8 cellular contexts compared by ENCODE assay signal in genomic region chr10:32139223-32140073, GRCh38.
A peak's percentile ranks its signal among the peaks of the same experiment; 100 is the strongest.
DNase-seq lines count a peak whose midpoint lies in the region; ATAC-seq and TF ChIP-seq lines count a peak whose summit lies in the region.

No MANE protein-coding gene starts in this region.

- H3K36me3 ChIP-seq in IMR-90 (ENCODE audit: control insufficient read depth, insufficient read depth, low read length): no peaks in the 10 kb centered on the region
- no peaks in the 10 kb centered on the region for H3K36me3 ChIP-seq in effector memory CD4-positive, alpha-beta T cell (ENCODE audit: control insufficient read depth, insufficient read depth, low read length)

- peak overlapping the region; percentile 30 for H3K56ac ChIP-seq in IMR-90 (ENCODE audit: extremely low read depth, insufficient read depth, low read length)

- POLR2A ChIA-PET in IMR-90 (lab: Charles Lee; ENCODE audit: unreplicated experiment): interaction anchor here (0.6 to 0.7 kb wide), 2 partner anchors 34 to 225 kb away, joined by 3 to 4 read pairs; no protein-coding TSS in a partner anchor
- POLR2A ChIA-PET in activated CD4-positive, alpha-beta memory T cell treated with anti-CD3 and anti-CD28 coated beads, Interleukin-2, amount 10 ng/mL, durations not matched to agents 7 days and 5 days (lab: Charles Lee): interaction anchor here (0.9 to 1.6 kb wide), 2 partner anchors 11 to 65 kb away, joined by 3 read pairs; no protein-coding TSS in a partner anchor

- H3K27me3 ChIP-seq in IMR-90 (ENCODE audit: control insufficient read depth, insufficient read depth, low read length): no peaks in the 10 kb centered on the region
- no peaks in the 10 kb centered on the region for H3K27me3 ChIP-seq in effector memory CD4-positive, alpha-beta T cell (replicated peaks; ENCODE audit: control insufficient read depth, insufficient read depth, low read length, poor library complexity, severe bottlenecking)

- peak overlapping the region; percentile 85 for H3K4ac ChIP-seq in IMR-90 (ENCODE audit: low read depth, low read length)

- H4K20me1 ChIP-seq in IMR-90 (ENCODE audit: insufficient read depth, low read length): no peaks in the 10 kb centered on the region

- no peaks in the 10 kb centered on the region for H3K36me3 Mint-ChIP-seq in activated CD4-positive, alpha-beta memory T cell treated with anti-CD3 and anti-CD28 coated beads, Interleukin-2, amount 10 ng/mL, durations not matched to agents 7 days and 5 days (ENCODE audit: low read depth)

- H4K91ac ChIP-seq in IMR-90 (ENCODE audit: insufficient read depth, low read depth, low read length): peak overlapping the region; percentile 89

- intact Hi-C loops in IMR-90 (cut with micrococcal nuclease): no loop called here
- intact Hi-C loops in left cardiac atrium (cut with DNase I): no loop called here

- H2BK5ac ChIP-seq in IMR-90 (ENCODE audit: low read depth, low read length, poor library complexity, severe bottlenecking): peak overlapping the region; percentile 67

- H3K27me3 Mint-ChIP-seq in activated CD4-positive, alpha-beta memory T cell treated with anti-CD3 and anti-CD28 coated beads, Interleukin-2, amount 10 ng/mL, durations not matched to agents 7 days and 5 days: peaks cover 10% of the 10 kb centered on the region

- peak overlapping the region; percentile 44 for H3K27ac ChIP-seq in IMR-90 (ENCODE audit: insufficient read depth, low read length)
- no peak overlapping the region for H3K27ac ChIP-seq in effector memory CD4-positive, alpha-beta T cell (ENCODE audit: insufficient read depth, low read length, poor library complexity, severe bottlenecking)

- H3K9me3 ChIP-seq in IMR-90 (ENCODE audit: control insufficient read depth, insufficient read depth, low read length): no peaks in the 10 kb centered on the region
- H3K9me3 ChIP-seq in effector memory CD4-positive, alpha-beta T cell (ENCODE audit: control insufficient read depth, low read length): no peaks in the 10 kb centered on the region

- WGBS in IMR-90 (ENCODE audit: extremely low coverage in 2 of 2, insufficient read length in 1 of 2), 2 experiments: 7% methylated on average over 2 of the region's 12 CpGs; no CpG with 5 or more reads in 1 of the 2 experiments

- peaks cover 9% of the 10 kb centered on the region for H3K4me1 Mint-ChIP-seq in activated CD4-positive, alpha-beta memory T cell treated with anti-CD3 and anti-CD28 coated beads, Interleukin-2, amount 10 ng/mL, durations not matched to agents 7 days and 5 days

- TF ChIP-seq CTCF in IMR-90 (conservative IDR thresholded peaks at IDR 0.05; ENCODE audit: low read depth, low read length): peak; percentile 24; the same call in 1 of the 2 replicates

- H2BK20ac ChIP-seq in IMR-90 (ENCODE audit: low read depth, low read length): peak overlapping the region; percentile 90

- H3K79me1 ChIP-seq in IMR-90 (ENCODE audit: low read depth in 1 of 2, low read length in 2 of 2): no peaks in the 10 kb centered on the region

- no peak overlapping the region for H3K4me3 ChIP-seq in IMR-90 (ENCODE audit: insufficient read depth, low read depth, low read length)
- no peak overlapping the region for H3K4me3 ChIP-seq in effector memory CD4-positive, alpha-beta T cell (ENCODE audit: insufficient read depth, low read depth, low read length, poor library complexity, severe bottlenecking)

- ATAC-seq in IMR-90 (ENCODE audit: low read depth) (peak; percentile 99), left cardiac atrium (peak; percentile 96 to 98), GM18511 (IDR thresholded peaks at IDR 0.05; ENCODE audit: unreplicated experiment) (no peak)

- dilution Hi-C loops in IMR-90 (cut with HindIII; ENCODE audit: low sequenced_read_pairs, unreplicated experiment): no loop called here

- TF ChIP-seq RAD21 in IMR-90 (IDR thresholded peaks at IDR 0.05; ENCODE audit: low read length): peak; percentile 38

- peak overlapping the region; percentile 92 for H2BK120ac ChIP-seq in IMR-90 (ENCODE audit: low read depth, low read length)

- no TSS peak for BruUV-seq in IMR-90 (replicated peaks; lab: Mats Ljungman, UMichigan)

- H3K4me1 ChIP-seq in IMR-90 (ENCODE audit: control insufficient read depth, insufficient read depth, low read length): peaks cover 5% of the 10 kb centered on the region
- H3K4me1 ChIP-seq in effector memory CD4-positive, alpha-beta T cell (ENCODE audit: control insufficient read depth, insufficient read depth, low read length, poor library complexity, severe bottlenecking): no peaks in the 10 kb centered on the region

- CTCF ChIA-PET in IMR-90 (lab: Yijun Ruan, JAX): interaction anchor here (0.6 to 1.2 kb wide), 3 partner anchors 11 to 81 kb away, joined by 3 to 7 read pairs (median 4); no protein-coding TSS in a partner anchor
- CTCF ChIA-PET in activated CD4-positive, alpha-beta memory T cell treated with anti-CD3 and anti-CD28 coated beads, Interleukin-2, amount 10 ng/mL, durations not matched to agents 7 days and 5 days (lab: Charles Lee): interaction anchor here (2.4 kb wide), 1 partner anchor 30 kb away, joined by 7 read pairs; no protein-coding TSS in a partner anchor

- peak overlapping the region; percentile 56; the same call in 1 of the 3 replicates for H2BK15ac ChIP-seq in IMR-90 (ENCODE audit: low read depth, low read length)

- H3K14ac ChIP-seq in IMR-90 (replicated peaks; ENCODE audit: low read depth, low read length): peak overlapping the region; percentile 70

- H3K18ac ChIP-seq in IMR-90 (ENCODE audit: low read depth, low read length): peak overlapping the region; percentile 10; the same call in 1 of the 2 replicates

- H2AFZ ChIP-seq in IMR-90 (replicated peaks; ENCODE audit: low read length, poor library complexity): peak overlapping the region; percentile 88

- H4K5ac ChIP-seq in IMR-90 (ENCODE audit: low read depth, low read length): no peak overlapping the region; the same call in 1 of the 2 replicates

- peak; percentile 51 for DNase-seq in COLO668 (lab: John Stamatoyannopoulos, UW; ENCODE audit: unreplicated experiment)
- DNase-seq in IMR-90: peak; percentile 94
- DNase-seq in activated CD4-positive, alpha-beta memory T cell treated with anti-CD3 and anti-CD28 coated beads, Interleukin-2, amount 10 ng/mL, durations not matched to agents 7 days and 5 days: peak; percentile 56
- peak; percentile 90 for DNase-seq in left cardiac atrium
- peak; percentile 85 for DNase-seq in pulmonary artery endothelial cell (ENCODE audit: low read depth, low spot score)
- no peak for DNase-seq in stimulated activated CD4-positive, alpha-beta T cell treated with anti-CD3 and anti-CD28 coated beads, Interleukin-4, amount 100 ng/mL, for 4 hours
- no peak for DNase-seq in effector memory CD4-positive, alpha-beta T cell

- H3K9me1 ChIP-seq in IMR-90 (ENCODE audit: insufficient read depth, low read length): peaks cover 5% of the 10 kb centered on the region; the same call in 1 of the 2 replicates

- H4K8ac ChIP-seq in IMR-90 (ENCODE audit: low read depth in 2 of 2, low read length in 2 of 2): peak overlapping the region; percentile 6 to 90; a peak in 3 of 4 replicates

- peak overlapping the region; percentile 15; the same call in 1 of the 2 replicates for H3K4me2 ChIP-seq in IMR-90 (ENCODE audit: low read depth, low read length)

- H2AK9ac ChIP-seq in IMR-90 (replicated peaks; ENCODE audit: low read depth, low read length, poor library complexity): peak overlapping the region; percentile 62

- no peak overlapping the region for H3K9ac ChIP-seq in IMR-90 (ENCODE audit: low read depth, low read length)

- no peak for TF ChIP-seq POLR2A in IMR-90 (IDR thresholded peaks at IDR 0.05; ENCODE audit: low read depth, low read length)

- in situ Hi-C loops in IMR-90 (cut with MboI; ENCODE audit: low sequenced_read_pairs): no loop called here

- H3K23ac ChIP-seq in IMR-90 (ENCODE audit: low read depth, low read length): peak overlapping the region; percentile 63; the same call in 1 of the 2 replicates

- no peak overlapping the region for H3K4me3 Mint-ChIP-seq in activated CD4-positive, alpha-beta memory T cell treated with anti-CD3 and anti-CD28 coated beads, Interleukin-2, amount 10 ng/mL, durations not matched to agents 7 days and 5 days

- no peaks in the 10 kb centered on the region for H3K9me3 Mint-ChIP-seq in activated CD4-positive, alpha-beta memory T cell treated with anti-CD3 and anti-CD28 coated beads, Interleukin-2, amount 10 ng/mL, durations not matched to agents 7 days and 5 days

- peak overlapping the region; percentile 23 for H3K27ac Mint-ChIP-seq in activated CD4-positive, alpha-beta memory T cell treated with anti-CD3 and anti-CD28 coated beads, Interleukin-2, amount 10 ng/mL, durations not matched to agents 7 days and 5 days

- H2AK5ac ChIP-seq in IMR-90 (ENCODE audit: low read depth, low read length): peak overlapping the region; percentile 76

TF ChIP-seq in IMR-90, 13 proteins besides CTCF, POLR2A, EP300 and RAD21 (continues in another document):
- TF ChIP-seq BHLHE40 (IDR thresholded peaks at IDR 0.05; ENCODE audit: low read depth, low read length): peak; percentile 20; the same call in 1 of the 2 replicates
- 0 out of 2 replicates have a peak, but pooled peaks have one; percentile 57 for TF ChIP-seq RFX5 (IDR thresholded peaks at IDR 0.05; ENCODE audit: low read depth, low read length)
- no peak for TF ChIP-seq MXI1 (IDR thresholded peaks at IDR 0.05; ENCODE audit: borderline replicate concordance, low read depth, low read length)
- TF ChIP-seq SMC3 (IDR thresholded peaks at IDR 0.05; ENCODE audit: low read depth, low read length): peak; percentile 30
- no peak for TF ChIP-seq USF2 (IDR thresholded peaks at IDR 0.05; ENCODE audit: low read depth, low read length)
- TF ChIP-seq CHD1 (IDR thresholded peaks at IDR 0.05; ENCODE audit: low read depth, low read length): no peak
- TF ChIP-seq FOS (IDR thresholded peaks at IDR 0.05; ENCODE audit: low read depth, low read length): peak; percentile 70
- peak; percentile 34; the same call in 1 of the 2 replicates for TF ChIP-seq MAFK (IDR thresholded peaks at IDR 0.05; ENCODE audit: low read depth, low read length)

Comparison
In these comparisons a context has a peak if more than half of its experiments do, and no peak if none do; other contexts are left out.
1. DNase-seq: peak in COLO668 (single experiment), IMR-90 (single experiment), activated CD4-positive, alpha-beta memory T cell treated with anti-CD3 and anti-CD28 coated beads, Interleukin-2, amount 10 ng/mL, durations not matched to agents 7 days and 5 days (single experiment), left cardiac atrium (single experiment) and pulmonary artery endothelial cell (single experiment); none in stimulated activated CD4-positive, alpha-beta T cell treated with anti-CD3 and anti-CD28 coated beads, Interleukin-4, amount 100 ng/mL, for 4 hours (0 of 2) and effector memory CD4-positive, alpha-beta T cell (0 of 3).